Comparison of ENCODE assay signal across 19 cellular contexts in genomic region chr3:13508496-13508895, GRCh38. TPM values are rescaled to one million over a fixed set of nuclear protein-coding genes. Genes with fewer than 3 reads are reported as not detected.
"Had no signal": no experiment of that assay in that cellular context is flagged by ENCODE, and none has a peak within 500 bp of the region (broad histone marks: within the 10 kb centered on the region; RNA-seq: fewer than 3 reads in every experiment).

No MANE protein-coding gene starts in this region.

- H3K27me3 ChIP-seq: cardiac muscle cell, neural progenitor cell, ovary had no signal

- H3K9ac ChIP-seq: neural progenitor cell had no signal

- H3K27ac ChIP-seq: cardiac muscle cell, neural progenitor cell, ovary, SK-N-MC had no signal

- H3K9me3 ChIP-seq: ovary had no signal

- ATAC-seq: activated CD4-positive, alpha-beta T cell treated with anti-CD3 and anti-CD28 coated beads for 36 hours; effector memory CD8-positive, alpha-beta T cell; naive thymus-derived CD8-positive, alpha-beta T cell; stimulated activated memory B cell treated with anti-CD40 and anti-IgM and Interleukin-4, amounts not matched to agents 10 μg/mL and 1 μg/mL and 100 μg/mL, for 72 hours; T-helper 17 cell had no signal

- DNase-seq: activated B cell treated with CpG ODN at 0.5 μM for 24 hours; activated CD4-positive, alpha-beta memory T cell treated with anti-CD3 and anti-CD28 coated beads for 36 hours; activated CD4-positive, alpha-beta T cell treated with anti-CD3 and anti-CD28 coated beads for 36 hours; activated effector memory CD4-positive, alpha-beta T cell treated with anti-CD3 and anti-CD28 coated beads, Interleukin-2, amount 50 U/mL, for 16 hours; activated naive CD4-positive, alpha-beta T cell treated with anti-CD3 and anti-CD28 coated beads, Interleukin-2, amount 10 ng/mL, durations not matched to agents 7 days and 5 days; effector memory CD8-positive, alpha-beta T cell; foreskin melanocyte; small intestine; stimulated activated CD4-positive, alpha-beta T cell treated with anti-CD3 and anti-CD28 coated beads, Interleukin-15, amount 100 ng/mL, for 24 hours; SW 1271; T-helper 17 cell; trophoblast cell had no signal

- H3K36me3 ChIP-seq: cardiac muscle cell, neural progenitor cell, ovary had no signal

- H2AFZ ChIP-seq: neural progenitor cell had no signal

- H3K4me3 ChIP-seq: cardiac muscle cell, lung, neural progenitor cell, ovary, SK-N-MC had no signal

RNA-seq across cellular contexts. Expression of gene FBLN2, which starts 40.4 kb away (rescaled TPM):
- total RNA-seq: activated CD4-positive, alpha-beta memory T cell treated with anti-CD3 and anti-CD28 coated beads for 36 hours had no signal
